ENCODE assay signal across 8 cellular contexts in genomic region chr1:152110365-152110859, GRCh38. TPM values are rescaled to one million over a fixed set of nuclear protein-coding genes. Genes with fewer than 3 reads are reported as not detected.
DNase-seq lines count a peak whose midpoint lies in the region; ATAC-seq and TF ChIP-seq lines count a peak whose summit lies in the region.

No MANE protein-coding gene starts in this region.

- H3K4me3 ChIP-seq in mesenchymal stem cell (ENCODE audit: insufficient read depth in 1 of 2, low read depth in 1 of 2, low read length in 2 of 2) (peak overlapping the region in 1 of 2 experiments; percentile 81), upper lobe of right lung (peak overlapping the region; percentile 55)

- peaks cover under 1% of the 10 kb centered on the region for H3K27me3 Mint-ChIP-seq in activated CD8-positive, alpha-beta memory T cell treated with anti-CD3 and anti-CD28 coated beads, Interleukin-2, amount 10 ng/mL, durations not matched to agents 7 days and 5 days
- H3K27me3 Mint-ChIP-seq in central memory CD8-positive, alpha-beta T cell: no peaks in the 10 kb centered on the region

- H3K79me1 ChIP-seq in mesenchymal stem cell (replicated peaks; ENCODE audit: low read length, poor library complexity, severe bottlenecking): no peaks in the 10 kb centered on the region

- ATAC-seq in activated CD8-positive, alpha-beta memory T cell treated with anti-CD3 and anti-CD28 coated beads, Interleukin-2, amount 10 ng/mL, durations not matched to agents 7 days and 5 days: peak; percentile 46
- peak; percentile 46 for ATAC-seq in central memory CD8-positive, alpha-beta T cell (replicated peaks; ENCODE audit: extremely low read depth, poor library complexity, severe bottlenecking)
- ATAC-seq in upper lobe of right lung (peak; percentile 64), HG03521 (IDR thresholded peaks at IDR 0.05; ENCODE audit: unreplicated experiment) (no peak), HG03460 (IDR thresholded peaks at IDR 0.05; ENCODE audit: unreplicated experiment) (no peak)

- TF ChIP-seq CTCF in upper lobe of right lung (IDR thresholded peaks at IDR 0.05): no peak

- no peak overlapping the region for H2AFZ ChIP-seq in mesenchymal stem cell (ENCODE audit: low read depth, low read length)

- H3K36me3 Mint-ChIP-seq in activated CD8-positive, alpha-beta memory T cell treated with anti-CD3 and anti-CD28 coated beads, Interleukin-2, amount 10 ng/mL, durations not matched to agents 7 days and 5 days: peaks cover 7% of the 10 kb centered on the region
- peaks cover 3% of the 10 kb centered on the region for H3K36me3 Mint-ChIP-seq in central memory CD8-positive, alpha-beta T cell (ENCODE audit: insufficient read depth)

- no peak overlapping the region for H3K18ac ChIP-seq in mesenchymal stem cell (ENCODE audit: low read depth in 1 of 2, low read length in 2 of 2)

- no peak overlapping the region for H2BK15ac ChIP-seq in mesenchymal stem cell (ENCODE audit: low read depth, poor library complexity, severe bottlenecking)

- peak; percentile 52 for DNase-seq in activated CD8-positive, alpha-beta memory T cell treated with anti-CD3 and anti-CD28 coated beads, Interleukin-2, amount 10 ng/mL, durations not matched to agents 7 days and 5 days
- no peak for DNase-seq in activated CD8-positive, alpha-beta memory T cell treated with anti-CD3 and anti-CD28 coated beads, Interleukin-2, amount 50 U/mL, for 4 hours
- peak; percentile 71 for DNase-seq in RPMI8226
- DNase-seq in central memory CD8-positive, alpha-beta T cell (ENCODE audit: low spot score in 2 of 2): no peak
- no peak for DNase-seq in mesenchymal stem cell
- peak; percentile 69 for DNase-seq in upper lobe of right lung

- H3K9me3 Mint-ChIP-seq in activated CD8-positive, alpha-beta memory T cell treated with anti-CD3 and anti-CD28 coated beads, Interleukin-2, amount 10 ng/mL, durations not matched to agents 7 days and 5 days (ENCODE audit: low read depth): peaks cover 4% of the 10 kb centered on the region
- H3K9me3 Mint-ChIP-seq in central memory CD8-positive, alpha-beta T cell: no peaks in the 10 kb centered on the region

- H2BK12ac ChIP-seq in mesenchymal stem cell (ENCODE audit: low read length in 2 of 2): no peak overlapping the region

- no peak overlapping the region for H4K8ac ChIP-seq in mesenchymal stem cell (ENCODE audit: low read length)

- peak overlapping the region; percentile 48 for H3K9ac ChIP-seq in mesenchymal stem cell (ENCODE audit: low read length)

- H3K9me3 ChIP-seq in mesenchymal stem cell (ENCODE audit: control insufficient read depth, low read length) (peaks cover 2% of the 10 kb centered on the region), upper lobe of right lung (peaks cover 6% of the 10 kb centered on the region)

- H2BK5ac ChIP-seq in mesenchymal stem cell (ENCODE audit: low read depth, low read length, poor library complexity, severe bottlenecking): no peak overlapping the region

- no peak overlapping the region for H2AK5ac ChIP-seq in mesenchymal stem cell (ENCODE audit: low read length, severe bottlenecking)

- no peak overlapping the region for H3K27ac Mint-ChIP-seq in activated CD8-positive, alpha-beta memory T cell treated with anti-CD3 and anti-CD28 coated beads, Interleukin-2, amount 10 ng/mL, durations not matched to agents 7 days and 5 days
- H3K27ac Mint-ChIP-seq in central memory CD8-positive, alpha-beta T cell (ENCODE audit: low read depth): no peak overlapping the region

- intact Hi-C loops in upper lobe of right lung (cut with DNase I): no loop called here

- H4K91ac ChIP-seq in mesenchymal stem cell (ENCODE audit: low read length): no peak overlapping the region

- no peaks in the 10 kb centered on the region for H3K4me1 ChIP-seq in mesenchymal stem cell (ENCODE audit: control insufficient read depth, insufficient read depth, low read depth, low read length)
- peaks cover 33% of the 10 kb centered on the region for H3K4me1 ChIP-seq in upper lobe of right lung

- H3K4me3 Mint-ChIP-seq in activated CD8-positive, alpha-beta memory T cell treated with anti-CD3 and anti-CD28 coated beads, Interleukin-2, amount 10 ng/mL, durations not matched to agents 7 days and 5 days: no peak overlapping the region
- H3K4me3 Mint-ChIP-seq in central memory CD8-positive, alpha-beta T cell: no peak overlapping the region

- no peak overlapping the region for H3K4me2 ChIP-seq in mesenchymal stem cell (ENCODE audit: low read length, poor library complexity, severe bottlenecking)

- H3K14ac ChIP-seq in mesenchymal stem cell (ENCODE audit: low read length in 2 of 2): no peak overlapping the region

- 63% methylated on average over 31 of the region's 31 CpGs for WGBS in mesenchymal stem cell

- CTCF ChIA-PET in activated CD8-positive, alpha-beta memory T cell treated with anti-CD3 and anti-CD28 coated beads, Interleukin-2, amount 10 ng/mL, durations not matched to agents 7 days and 5 days (lab: Charles Lee): interaction anchor here (0.9 to 3.6 kb wide), 7 partner anchors 8 to 349 kb away, joined by 3 to 21 read pairs (median 4); no protein-coding TSS in a partner anchor

- H3K36me3 ChIP-seq in mesenchymal stem cell (ENCODE audit: control insufficient read depth in 1 of 2, insufficient read depth in 2 of 2, low read depth in 1 of 2, low read length in 2 of 2): no peaks in the 10 kb centered on the region
- H3K36me3 ChIP-seq in upper lobe of right lung: no peaks in the 10 kb centered on the region

- no peak overlapping the region for H3K27ac ChIP-seq in mesenchymal stem cell (ENCODE audit: low read length, poor library complexity, severe bottlenecking)
- no peak overlapping the region for H3K27ac ChIP-seq in upper lobe of right lung

- H2BK120ac ChIP-seq in mesenchymal stem cell (ENCODE audit: low read depth, low read length): no peak overlapping the region

- H3K4ac ChIP-seq in mesenchymal stem cell (ENCODE audit: low read depth in 1 of 2, low read length in 2 of 2): no peak overlapping the region

- peaks cover 25 to 82% of the 10 kb centered on the region in 2 experiments for H3K27me3 ChIP-seq in mesenchymal stem cell (ENCODE audit: control insufficient read depth in 1 of 2, insufficient read depth in 1 of 2, low read length in 2 of 2)
- peaks cover 92% of the 10 kb centered on the region for H3K27me3 ChIP-seq in upper lobe of right lung

- no peak overlapping the region for H3K23ac ChIP-seq in mesenchymal stem cell (ENCODE audit: low read length in 2 of 2)

- no peaks in the 10 kb centered on the region for H3K4me1 Mint-ChIP-seq in activated CD8-positive, alpha-beta memory T cell treated with anti-CD3 and anti-CD28 coated beads, Interleukin-2, amount 10 ng/mL, durations not matched to agents 7 days and 5 days
- H3K4me1 Mint-ChIP-seq in central memory CD8-positive, alpha-beta T cell: peaks cover 7% of the 10 kb centered on the region

RNA-seq across cellular contexts. Expression of gene TCHH, which starts 4.8 kb away (rescaled TPM):
- total RNA-seq in activated CD8-positive, alpha-beta memory T cell treated with anti-CD3 and anti-CD28 coated beads, Interleukin-2, amount 10 ng/mL, durations not matched to agents 7 days and 5 days: under 1 TPM; 0.12 to 0.14 TPM
- polyA plus RNA-seq in mesenchymal stem cell (2013, experiment 1 of 2): not detected
- polyA plus RNA-seq in mesenchymal stem cell (2013, experiment 2 of 2): not detected
- total RNA-seq in upper lobe of right lung: 0.20 TPM

RNA-seq across cellular contexts. Expression of gene TCHHL1, which starts 21.5 kb away (rescaled TPM):
- total RNA-seq in activated CD8-positive, alpha-beta memory T cell treated with anti-CD3 and anti-CD28 coated beads, Interleukin-2, amount 10 ng/mL, durations not matched to agents 7 days and 5 days: not detected
- polyA plus RNA-seq in mesenchymal stem cell (2013, experiment 1 of 2): not detected
- not detected for polyA plus RNA-seq in mesenchymal stem cell (2013, experiment 2 of 2)
- total RNA-seq in upper lobe of right lung: not detected

RNA-seq across cellular contexts. Expression of gene RPTN, which starts 48.6 kb away (rescaled TPM):
- not detected for total RNA-seq in activated CD8-positive, alpha-beta memory T cell treated with anti-CD3 and anti-CD28 coated beads, Interleukin-2, amount 10 ng/mL, durations not matched to agents 7 days and 5 days
- polyA plus RNA-seq in mesenchymal stem cell (2013, experiment 1 of 2): not detected
- polyA plus RNA-seq in mesenchymal stem cell (2013, experiment 2 of 2): not detected
- not detected for total RNA-seq in upper lobe of right lung

Comparison
In these comparisons a context has a peak if more than half of its experiments do, and no peak if none do; other contexts are left out.
1. DNase-seq: peak in activated CD8-positive, alpha-beta memory T cell treated with anti-CD3 and anti-CD28 coated beads, Interleukin-2, amount 10 ng/mL, durations not matched to agents 7 days and 5 days (single experiment), RPMI8226 (single experiment) and upper lobe of right lung (single experiment); none in activated CD8-positive, alpha-beta memory T cell treated with anti-CD3 and anti-CD28 coated beads, Interleukin-2, amount 50 U/mL, for 4 hours (single experiment), central memory CD8-positive, alpha-beta T cell (0 of 2) and mesenchymal stem cell (single experiment).
2. ATAC-seq: peak in activated CD8-positive, alpha-beta memory T cell treated with anti-CD3 and anti-CD28 coated beads, Interleukin-2, amount 10 ng/mL, durations not matched to agents 7 days and 5 days (single experiment), central memory CD8-positive, alpha-beta T cell (single experiment) and upper lobe of right lung (single experiment); none in HG03521 (single experiment) and HG03460 (single experiment).